ENCODE assay signal across 24 cellular contexts in genomic region chr3:49880581-49881328, GRCh38. TPM values are rescaled to one million over a fixed set of nuclear protein-coding genes. Genes with fewer than 3 reads are reported as not detected.
A peak's percentile ranks its signal among the peaks of the same experiment; 100 is the strongest.
DNase-seq lines count a peak whose midpoint lies in the region; ATAC-seq and TF ChIP-seq lines count a peak whose summit lies in the region.
"Had no signal": no experiment of that assay in that cellular context is flagged by ENCODE, and none has a peak within 500 bp of the region (broad histone marks: within the 10 kb centered on the region; RNA-seq: fewer than 3 reads in every experiment).

No MANE protein-coding gene starts in this region.

- H3K36me3 Mint-ChIP-seq in GM23338 (ENCODE audit: low read depth), result no peaks in the 10 kb centered on the region
- H3K36me3 Mint-ChIP-seq in WTC11, result no peaks in the 10 kb centered on the region
- H3K36me3 Mint-ChIP-seq: CD8-positive, alpha-beta T cell; naive B cell; T-cell had no signal

- H3K36me3 ChIP-seq in GM23338 (ENCODE audit: insufficient read depth) (no peaks in the 10 kb centered on the region), uterus (no peaks in the 10 kb centered on the region), ovary (no peaks in the 10 kb centered on the region), MG63 (no peaks in the 10 kb centered on the region)
- H3K36me3 ChIP-seq: esophagus squamous epithelium, transverse colon had no signal

- H3K27ac ChIP-seq in GM23338 (ENCODE audit: low read depth) (no peak overlapping the region), uterus (no peak overlapping the region), ovary (no peak overlapping the region)
- H3K27ac ChIP-seq: esophagus squamous epithelium, skin epidermis, transverse colon had no signal

- intact Hi-C loops in uterus (cut with DNase I; ENCODE audit: low total_unique reads), result no loop called here
- intact Hi-C loops in ovary (cut with DNase I), result no loop called here

- H3K9me3 ChIP-seq in uterus (no peaks in the 10 kb centered on the region), ovary (no peaks in the 10 kb centered on the region), MG63 (no peaks in the 10 kb centered on the region)
- H3K9me3 ChIP-seq: esophagus squamous epithelium, transverse colon had no signal

- H3K9me2 ChIP-seq in GM23338 (ENCODE audit: insufficient read depth), result no peaks in the 10 kb centered on the region

- H3K4me1 ChIP-seq in GM23338 (ENCODE audit: insufficient read depth) (peaks cover 23% of the 10 kb centered on the region), uterus (no peaks in the 10 kb centered on the region), ovary (ENCODE audit: insufficient read depth) (no peaks in the 10 kb centered on the region)

- POLR2A ChIA-PET in WTC11 (lab: Charles Lee), result interaction anchor here (0.5 to 2.0 kb wide), 4 partner anchors 12 to 127 kb away, joined by 3 to 10 read pairs (median 4); no protein-coding TSS in a partner anchor

- TF ChIP-seq EP300 in ovary (IDR thresholded peaks at IDR 0.05), result no peak

- H3K79me2 ChIP-seq in GM23338 (replicated peaks; ENCODE audit: insufficient read depth), result no peaks in the 10 kb centered on the region

- H3K27ac Mint-ChIP-seq in GM23338, result no peak overlapping the region
- no peak overlapping the region for H3K27ac Mint-ChIP-seq in WTC11
- H3K27ac Mint-ChIP-seq: CD8-positive, alpha-beta T cell; naive B cell; progenitor cell of endocrine pancreas; T-cell had no signal

- H3K4me3 ChIP-seq in GM23338 (peak overlapping the region; percentile 45), uterus (no peak overlapping the region), ovary (no peak overlapping the region), MG63 (no peak overlapping the region)
- H3K4me3 ChIP-seq: esophagus squamous epithelium, skin epidermis, transverse colon had no signal

- no peaks in the 10 kb centered on the region; the same call in 2 of the 3 replicates for H3K9me3 Mint-ChIP-seq in GM23338
- H3K9me3 Mint-ChIP-seq in WTC11, result no peaks in the 10 kb centered on the region
- H3K9me3 Mint-ChIP-seq: CD8-positive, alpha-beta T cell; naive B cell; T-cell had no signal

- ATAC-seq in GM23338 (peak; percentile 84), WTC11 (peak; percentile 92)
- ATAC-seq: CD8-positive, alpha-beta T cell; stimulated activated naive CD8-positive, alpha-beta T cell treated with anti-CD3 and anti-CD28 coated beads, Interleukin-15, Interleukin-2, amounts not matched to agents 100 U/mL and 50 U/mL, for 24 hours; T-cell had no signal

- peaks cover 13% of the 10 kb centered on the region for H3K27me3 Mint-ChIP-seq in GM23338 (ENCODE audit: insufficient read depth, low read depth, poor library complexity)
- H3K27me3 Mint-ChIP-seq in WTC11 (ENCODE audit: low read depth), result no peaks in the 10 kb centered on the region; the same call in 1 of the 2 replicates

- 29 to 40% (median 29%) methylated on average over 6 of the region's 6 CpGs for WGBS in ovary, 3 donors

- TF ChIP-seq CTCF in GM23338 (conservative IDR thresholded peaks at IDR 0.05; ENCODE audit: low read depth in 2 of 2) (no peak), WTC11 (IDR thresholded peaks at IDR 0.05) (no peak), uterus (IDR thresholded peaks at IDR 0.05) (no peak), ovary (IDR thresholded peaks at IDR 0.05) (no peak)

- peak overlapping the region; percentile 18; the same call in 2 of the 3 replicates for H3K4me3 Mint-ChIP-seq in GM23338
- 0 out of 2 replicates have a peak overlapping the region, but pooled peaks have one; percentile 12 for H3K4me3 Mint-ChIP-seq in WTC11
- H3K4me3 Mint-ChIP-seq: CD8-positive, alpha-beta T cell; naive B cell; T-cell had no signal

- CTCF ChIA-PET in WTC11 (lab: Charles Lee), result interaction anchor here (0.5 to 3.5 kb wide), 18 partner anchors 9 to 180 kb away, joined by 3 to 41 read pairs (median 6); partner anchors contain the start of genes CAMKV, INKA1 and MON1A

- TF ChIP-seq POLR2A in uterus (IDR thresholded peaks at IDR 0.05) (no peak), ovary (IDR thresholded peaks at IDR 0.05) (no peak)

- no peaks in the 10 kb centered on the region for H3K27me3 ChIP-seq in GM23338 (ENCODE audit: insufficient read depth)
- no peaks in the 10 kb centered on the region for H3K27me3 ChIP-seq in uterus
- no peaks in the 10 kb centered on the region for H3K27me3 ChIP-seq in ovary
- no peaks in the 10 kb centered on the region for H3K27me3 ChIP-seq in MG63
- H3K27me3 ChIP-seq: transverse colon had no signal

- DNase-seq in GM23338 (ENCODE audit: low spot score) (peak; percentile 73), NCI-H2171 (lab: John Stamatoyannopoulos, UW) (peak; percentile 43), WTC11 (ENCODE audit: low spot score) (peak; percentile 79), left kidney (ENCODE audit: low read depth, low spot score) (peak; percentile 52), uterus (no peak), ovary (no peak), MG63 (no peak), NCI-H2107 treated with DMSO at 0.1 percent for 48 hours (lab: John Stamatoyannopoulos, UW; ENCODE audit: unreplicated experiment) (no peak)
- DNase-seq: activated CD4-positive, alpha-beta T cell treated with anti-CD3 and anti-CD28 coated beads, Interleukin-2, amount 50 U/mL, for 48 hours; activated naive CD4-positive, alpha-beta T cell treated with Interleukin-2 at 50 U/mL for 16 hours; CD8-positive, alpha-beta T cell; DMS79 treated with DMSO at 0.1 percent for 48 hours; effector CD8-positive, alpha-beta T cell; esophagus squamous epithelium; mammary epithelial cell; naive B cell; NCI-H1436; NCI-H510A; SHP77 treated with DMSO at 0.1 percent for 48 hours; stimulated activated naive CD8-positive, alpha-beta T cell treated with anti-CD3 and anti-CD28 coated beads, Interleukin-15, Interleukin-2, amounts not matched to agents 100 U/mL and 50 U/mL, for 24 hours; T-cell; transverse colon had no signal

- peaks cover 29% of the 10 kb centered on the region for H3K4me1 Mint-ChIP-seq in GM23338
- H3K4me1 Mint-ChIP-seq in WTC11, result peaks cover 29% of the 10 kb centered on the region
- H3K4me1 Mint-ChIP-seq: naive B cell, T-cell had no signal

- no peaks in the 10 kb centered on the region for H4K20me1 ChIP-seq in GM23338 (replicated peaks; ENCODE audit: insufficient read depth)

- H2AFZ ChIP-seq in GM23338, result peak overlapping the region; percentile 95

- H3K4me2 ChIP-seq in GM23338, result peak overlapping the region; percentile 74

- 0 out of 2 replicates have a peak, but pooled peaks cover 4% of the 10 kb centered on the region for H3F3A ChIP-seq in GM23338 (replicated peaks; ENCODE audit: low read depth)

TF ChIP-seq in WTC11, 78 proteins besides CTCF, POLR2A, EP300 and RAD21 (continues in another document):
- TF ChIP-seq ZNF416 (CRISPR knock-in tag; IDR thresholded peaks at IDR 0.05), result no peak

RNA-seq across cellular contexts. Expression of gene CAMKV, which starts 11.0 kb away (rescaled TPM):
- total RNA-seq in GM23338 (2014; rRNA removed; shearing (Covaris generic)), result 80.1 and 83.0 TPM in 2 replicates
- polyA plus RNA-seq in GM23338 (2016; fragmentation: Nextera tagmentation; extraction: Ambion mirVana) (32.7 and 38.3 TPM in 2 replicates), ovary (not detected)
- total RNA-seq in WTC11 (2021) (56.0 to 58.2 TPM (median 56.6 TPM) in 3 replicates), uterus (under 1 TPM in 1 of 4 donors, not detected in 3; 0.28 TPM), ovary (under 1 TPM in 1 of 7 donors, not detected in 6; 0.18 TPM)
- total RNA-seq in MG63 (2014; rRNA removed; shearing (Covaris generic); ENCODE audit: low replicate concordance), result 0.20 TPM in 1 of 2 replicates, not detected in the other
- total RNA-seq: CD8-positive, alpha-beta T cell had no signal

RNA-seq across cellular contexts. Expression of gene MST1R, which starts 22.9 kb away (rescaled TPM):
- total RNA-seq in GM23338 (2014; rRNA removed; shearing (Covaris generic)), result 3.7 and 4.4 TPM in 2 replicates
- polyA plus RNA-seq in GM23338 (2016; fragmentation: Nextera tagmentation; extraction: Ambion mirVana), result 1.8 and 3.9 TPM in 2 replicates
- 5.1 to 6.2 TPM (median 5.6 TPM) in 3 replicates for total RNA-seq in WTC11 (2021)
- total RNA-seq in uterus, result 1 to 10 TPM in 2 of 4 donors, under 1 TPM in 2; under 0.01 to 4.9 (median 1.5) TPM
- total RNA-seq in ovary, result 1 to 10 TPM; 1.1 to 2.2 (median 1.4) TPM
- polyA plus RNA-seq in ovary, result 1 to 10 TPM in 1 of 2 donors, under 1 TPM in 1; 0.98 to 1.8 TPM
- 1.1 and 1.9 TPM in 2 replicates for total RNA-seq in MG63 (2014; rRNA removed; shearing (Covaris generic); ENCODE audit: low replicate concordance)

RNA-seq across cellular contexts. Expression of gene TRAIP, which starts 24.4 kb away (rescaled TPM):
- total RNA-seq in GM23338 (2014; rRNA removed; shearing (Covaris generic)), result 13.4 and 15.3 TPM in 2 replicates
- polyA plus RNA-seq in GM23338 (2016; fragmentation: Nextera tagmentation; extraction: Ambion mirVana) (16.6 and 19.5 TPM in 2 replicates), ovary (1 to 10 TPM; 1.9 to 2.8 TPM)
- total RNA-seq in WTC11 (2021) (25.9 to 31.8 TPM (median 29.9 TPM) in 3 replicates), uterus (10 to 100 TPM in 1 of 4 donors, 1 to 10 TPM in 3; 1.5 to 17.4 (median 4.0) TPM), ovary (1 to 10 TPM; 1.8 to 4.5 (median 2.9) TPM)
- total RNA-seq in MG63 (2014; rRNA removed; shearing (Covaris generic); ENCODE audit: low replicate concordance), result 4.9 and 18.5 TPM in 2 replicates

RNA-seq across cellular contexts. Expression of gene MON1A, which starts 48.9 kb away (rescaled TPM):
- total RNA-seq in GM23338 (2014; rRNA removed; shearing (Covaris generic)), result 12.1 and 13.3 TPM in 2 replicates
- polyA plus RNA-seq in GM23338 (2016; fragmentation: Nextera tagmentation; extraction: Ambion mirVana) (5.5 and 6.4 TPM in 2 replicates), ovary (1 to 10 TPM; 2.8 to 5.6 TPM)
- total RNA-seq in WTC11 (2021) (6.6 to 8.6 TPM (median 7.0 TPM) in 3 replicates), uterus (1 to 10 TPM; 1.0 to 9.3 (median 5.2) TPM), ovary (10 to 100 TPM in 1 of 7 donors, 1 to 10 TPM in 6; 3.7 to 13.2 (median 8.0) TPM)
- 10.3 and 15.6 TPM in 2 replicates for total RNA-seq in MG63 (2014; rRNA removed; shearing (Covaris generic); ENCODE audit: low replicate concordance)

RNA-seq across cellular contexts. Expression of gene RBM6, which starts 59.2 kb away (rescaled TPM):
- 62.0 and 66.6 TPM in 2 replicates for total RNA-seq in GM23338 (2014; rRNA removed; shearing (Covaris generic))
- polyA plus RNA-seq in GM23338 (2016; fragmentation: Nextera tagmentation; extraction: Ambion mirVana), result 76.2 and 97.6 TPM in 2 replicates
- total RNA-seq in WTC11 (2021), result 115 to 122 TPM (median 118 TPM) in 3 replicates
- total RNA-seq in uterus, result 100 to 1,000 TPM in 2 of 4 donors, 10 to 100 TPM in 2; 63.2 to 143 (median 116) TPM
- 100 to 1,000 TPM in 1 of 7 donors, 10 to 100 TPM in 6; 70.1 to 108 (median 88.0) TPM for total RNA-seq in ovary
- polyA plus RNA-seq in ovary, result 100 to 1,000 TPM in 1 of 2 donors, 10 to 100 TPM in 1; 76.1 to 108 TPM
- total RNA-seq in MG63 (2014; rRNA removed; shearing (Covaris generic); ENCODE audit: low replicate concordance), result 12.9 and 13.2 TPM in 2 replicates

Comparison
In these comparisons a context has a peak if more than half of its experiments do, and no peak if none do; other contexts are left out.
1. DNase-seq: peak in GM23338 (single experiment), NCI-H2171 (single experiment), WTC11 (single experiment) and left kidney (single experiment); none in uterus (0 of 2), ovary (0 of 5), MG63 (single experiment) and NCI-H2107 treated with DMSO at 0.1 percent for 48 hours (single experiment).
2. RNA of gene CAMKV, which starts 11.0 kb away (total RNA-seq): 80.1 to 83.0 TPM in GM23338 and 56.0 to 58.2 TPM in WTC11; 0.20 TPM in MG63, 0.28 TPM in uterus and 0.18 TPM in ovary; every median in the first group is over 10 times any median in the second.